In the genomic region with DNA sequence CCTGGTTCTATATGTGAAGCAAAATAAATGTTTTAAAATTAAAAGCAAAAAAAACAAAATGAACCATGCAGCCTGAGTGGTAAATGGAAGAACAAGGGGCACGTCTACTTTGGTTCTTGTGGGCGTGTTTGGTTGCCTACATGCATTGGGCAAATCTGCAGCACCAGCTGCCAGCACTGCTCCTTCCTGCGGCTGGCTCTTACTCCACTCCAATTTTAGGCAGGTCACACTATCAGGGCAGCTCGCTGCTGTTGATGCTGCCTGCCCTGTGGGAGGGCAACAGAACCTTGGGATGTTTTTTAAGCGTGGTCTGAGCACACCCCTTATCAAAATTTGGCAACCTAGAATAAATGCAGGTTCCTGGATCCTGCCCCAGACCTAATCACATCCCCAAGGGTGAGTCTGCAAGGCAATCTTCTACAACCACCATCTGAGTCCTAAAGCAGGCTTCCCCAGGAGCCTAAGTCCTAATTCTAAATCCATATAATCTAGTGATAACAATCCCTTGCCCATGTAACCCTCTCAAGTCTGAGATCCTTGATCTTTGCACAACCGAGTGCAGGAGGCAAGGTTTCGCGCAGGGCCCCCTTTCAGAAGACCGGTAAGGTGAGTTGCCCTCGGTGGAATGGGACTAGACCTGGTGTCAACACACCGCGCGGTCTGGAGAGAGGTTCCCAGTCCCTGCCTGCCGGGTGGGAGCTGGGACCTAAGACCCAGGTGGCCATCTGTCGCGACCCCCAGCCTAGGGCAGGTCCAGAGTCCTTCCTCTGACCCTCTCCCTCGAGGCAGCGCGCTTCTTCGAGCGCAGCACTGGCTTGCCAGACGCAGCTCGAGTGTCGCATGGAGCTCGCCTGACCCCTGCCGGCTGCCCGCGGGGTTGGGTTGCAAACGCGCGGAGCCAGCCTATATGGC, we compare ENCODE assay signal across 8 cellular contexts. TPM values are rescaled to one million over a fixed set of nuclear protein-coding genes. Genes with fewer than 3 reads are reported as not detected.
DNase-seq lines count a peak whose midpoint lies in the region; TF ChIP-seq lines count a peak whose summit lies in the region.

No MANE protein-coding gene starts in this region.

- no peak overlapping the region for H4K12ac ChIP-seq in trophoblast cell (ENCODE audit: low read depth, low read length)

- no peak for TF ChIP-seq EP300 in transverse colon (IDR thresholded peaks at IDR 0.05; ENCODE audit: low read depth)

- H3K4me1 ChIP-seq in trophoblast cell (ENCODE audit: control insufficient read depth in 1 of 2, insufficient read depth in 2 of 2, low read length in 2 of 2) (peaks cover 3% of the 10 kb centered on the region in 2 experiments), transverse colon (peaks cover 9 to 23% (median 20%) of the 10 kb centered on the region in 4 donors)

- no peak overlapping the region for H2BK12ac ChIP-seq in trophoblast cell (ENCODE audit: low read length)

- H3K36me3 ChIP-seq in trophoblast cell (ENCODE audit: control insufficient read depth in 1 of 2, insufficient read depth in 2 of 2, low read length in 2 of 2): peaks cover 4 to 11% of the 10 kb centered on the region in 2 experiments
- H3K36me3 ChIP-seq in transverse colon: peaks cover 0 to 11% (median 0%) of the 10 kb centered on the region in 4 donors

- H3K27ac ChIP-seq in 22Rv1 (peak overlapping the region; percentile 94), trophoblast cell (ENCODE audit: low read depth, low read length) (no peak overlapping the region), transverse colon (peak overlapping the region; percentile 60 to 70 (median 67))

- H3K9me3 ChIP-seq in trophoblast cell (ENCODE audit: insufficient read depth, low read depth, low read length) (no peaks in the 10 kb centered on the region), transverse colon (no peaks in the 10 kb centered on the region)

- no peak overlapping the region for H2BK120ac ChIP-seq in trophoblast cell (ENCODE audit: insufficient read depth, low read length, poor library complexity)

- peak overlapping the region; percentile 47 for H2AFZ ChIP-seq in trophoblast cell (ENCODE audit: insufficient read depth, low read length, poor library complexity)

- H3K4me3 ChIP-seq in trophoblast cell (ENCODE audit: low read depth, low read length) (peak overlapping the region; percentile 34), transverse colon (peak overlapping the region in 2 of 4 donors; percentile 1 to 21)

- no peak overlapping the region for H2AK5ac ChIP-seq in trophoblast cell (ENCODE audit: low read length)

- intact Hi-C loops in transverse colon (cut with DNase I; ENCODE audit: low total_unique reads): loop anchor here (1.0 to 5.0 kb wide), 2 partner anchors 77 to 139 kb away; partner anchors contain the start of gene ANKRD63

- H3K79me2 ChIP-seq in trophoblast cell (ENCODE audit: control insufficient read depth, insufficient read depth, low read length, poor library complexity): no peaks in the 10 kb centered on the region

- H4K91ac ChIP-seq in trophoblast cell (ENCODE audit: low read depth, low read length): no peak overlapping the region

- no peak overlapping the region for H3K4ac ChIP-seq in trophoblast cell (ENCODE audit: low read depth, low read length)

- H3K14ac ChIP-seq in trophoblast cell (ENCODE audit: low read length): no peak overlapping the region

- H2BK5ac ChIP-seq in trophoblast cell (ENCODE audit: low read depth, low read length, poor library complexity): no peak overlapping the region

- H3K4me2 ChIP-seq in trophoblast cell (ENCODE audit: low read length): peak overlapping the region; percentile 80

- no peak overlapping the region for H3K23ac ChIP-seq in trophoblast cell (ENCODE audit: low read length)

- no peaks in the 10 kb centered on the region for H3K27me3 ChIP-seq in trophoblast cell (ENCODE audit: insufficient read depth, low read length)
- no peaks in the 10 kb centered on the region for H3K27me3 ChIP-seq in transverse colon

- H3K9ac ChIP-seq in trophoblast cell (ENCODE audit: low read length): peak overlapping the region; percentile 74

- whole genome bisulfite sequencing in trophoblast cell (ENCODE audit: extremely low coverage, insufficient coverage, insufficient read length): no CpG with 5 or more reads among the region's 31 CpGs
- 14% methylated on average over 31 of the region's 31 CpGs; no CpG with 5 or more reads in 1 of the 2 donors for WGBS in transverse colon (ENCODE audit: low coverage in 1 of 2), 2 donors

- H3K18ac ChIP-seq in trophoblast cell (ENCODE audit: low read length): no peak overlapping the region

- TF ChIP-seq CTCF in 22Rv1 (IDR thresholded peaks at IDR 0.05) (peak; percentile 96), GM13977 (IDR thresholded peaks at IDR 0.05; ENCODE audit: extremely low read depth, insufficient read depth, missing control alignments) (peak; percentile 99), transverse colon (IDR thresholded peaks at IDR 0.05) (peak; percentile 94 to 97 (median 96))

- TF ChIP-seq POLR2A in transverse colon (IDR thresholded peaks at IDR 0.05): peak; percentile 38

- DNase-seq in GM13977 (ENCODE audit: low spot score): peak; percentile 87
- peak; percentile 73 for DNase-seq in HT-29 (ENCODE audit: low spot score)
- DNase-seq in SHP77 treated with DMSO at 0.1 percent for 48 hours (lab: John Stamatoyannopoulos, UW): peak; percentile 16
- DNase-seq in activated gamma-delta T cell (lab: John Stamatoyannopoulos, UW): peak; percentile 62
- peak; percentile 53 for DNase-seq in globus pallidus (ENCODE audit: low spot score)
- DNase-seq in trophoblast cell: peak; percentile 71 to 90
- peak; percentile 85 for DNase-seq in transverse colon

- in situ Hi-C loops in GM13977 (cut with MboI; ENCODE audit: low pct_unique_long_range_greater_than_20kb, low sequenced_read_pairs, unreplicated experiment): loop anchor here (5.0 to 25.0 kb wide), 2 partner anchors 84 to 384 kb away; partner anchors contain the start of gene SRP14
- in situ Hi-C loops in transverse colon (cut with MboI; ENCODE audit: low pct_ligation_motif_present in 1 of 4, low pct_unique_long_range_greater_than_20kb in 1 of 4, low sequenced_read_pairs in 3 of 4): loop anchor here in 2 of 4 donors (10.0 to 25.0 kb wide), 2 partner anchors 57 to 109 kb away; partner anchors contain the start of genes INAFM2 (in 1 of the 2) and PLCB2 (in 1 of the 2)

- no peak overlapping the region for H4K8ac ChIP-seq in trophoblast cell (ENCODE audit: low read depth, low read length)

- H3K79me1 ChIP-seq in trophoblast cell (ENCODE audit: low read length): no peaks in the 10 kb centered on the region

RNA-seq across cellular contexts. Expression of gene IVD, which starts 15.9 kb away (rescaled TPM):
- 38.8 and 44.6 TPM in 2 replicates for total RNA-seq in HT-29 (2014; rRNA removed; shearing (Covaris generic))
- polyA plus RNA-seq in trophoblast cell (2013): 9.5 and 9.7 TPM in 2 replicates
- 100 to 1,000 TPM in 1 of 4 donors, 10 to 100 TPM in 3; 51.4 to 122 (median 58.7) TPM for total RNA-seq in transverse colon

RNA-seq across cellular contexts. Expression of gene BAHD1, which starts 19.3 kb away (rescaled TPM):
- total RNA-seq in HT-29 (2014; rRNA removed; shearing (Covaris generic)): 26.6 and 26.7 TPM in 2 replicates
- polyA plus RNA-seq in trophoblast cell (2013): 10.8 and 11.1 TPM in 2 replicates
- total RNA-seq in transverse colon: 10 to 100 TPM in 3 of 4 donors, 1 to 10 TPM in 1; 9.0 to 35.5 (median 26.4) TPM

RNA-seq across cellular contexts. Expression of gene KNSTRN, which starts 39.0 kb away (rescaled TPM):
- 58.7 and 72.9 TPM in 2 replicates for total RNA-seq in HT-29 (2014; rRNA removed; shearing (Covaris generic))
- polyA plus RNA-seq in trophoblast cell (2013): 28.5 and 32.1 TPM in 2 replicates
- total RNA-seq in transverse colon: 10 to 100 TPM in 1 of 4 donors, 1 to 10 TPM in 3; 7.5 to 80.4 (median 8.3) TPM

RNA-seq across cellular contexts. Expression of gene CHST14, which starts 49.3 kb away (rescaled TPM):
- 8.6 and 9.0 TPM in 2 replicates for total RNA-seq in HT-29 (2014; rRNA removed; shearing (Covaris generic))
- 11.9 and 12.2 TPM in 2 replicates for polyA plus RNA-seq in trophoblast cell (2013)
- total RNA-seq in transverse colon: 1 to 10 TPM in 3 of 4 donors, not detected in 1; 2.9 to 8.8 (median 4.1) TPM

Comparison
In these comparisons a context has a peak if more than half of its experiments do, and no peak if none do; other contexts are left out.
1. DNase-seq: peak in every context shown above with its lines; median percentile 87 in GM13977; 85 in transverse colon; 80 in trophoblast cell; 73 in HT-29; 62 in activated gamma-delta T cell; 53 in globus pallidus; 16 in SHP77 treated with DMSO at 0.1 percent for 48 hours.